18 cellular contexts compared by ENCODE assay signal in the genomic region with DNA sequence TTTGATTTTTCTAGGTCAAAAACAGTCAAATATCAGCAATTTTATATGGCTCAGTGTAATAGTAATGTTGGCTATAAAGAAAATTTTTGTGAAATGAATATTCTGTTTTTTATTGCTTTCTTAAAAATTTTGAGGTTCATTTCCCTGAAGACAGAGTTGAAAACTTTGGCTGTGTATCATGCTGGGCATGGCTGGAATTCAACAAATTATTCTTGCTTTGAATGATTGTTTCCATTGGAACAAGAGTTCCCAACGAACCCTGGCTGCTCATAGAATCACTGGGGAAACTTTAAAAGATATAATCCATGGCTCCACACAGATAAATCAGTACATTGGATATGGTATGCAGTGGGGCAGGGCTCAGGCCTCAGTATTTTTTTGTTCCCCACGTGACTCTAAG.
"Had no signal": no experiment of that assay in that cellular context is flagged by ENCODE, and none has a peak within 500 bp of the region (broad histone marks: within the 10 kb centered on the region; RNA-seq: fewer than 3 reads in every experiment).

No MANE protein-coding gene starts in this region.

- H3K4me1 ChIP-seq: gastrocnemius medialis, left lung, lower lobe of right lung had no signal

- H3K4me3 ChIP-seq: coronary artery, dorsolateral prefrontal cortex, gastrocnemius medialis, heart right ventricle, left lung, lower lobe of right lung, mucosa of descending colon had no signal

- H3K27me3 ChIP-seq: gastrocnemius medialis, heart right ventricle, left lung had no signal

- ATAC-seq: gastrocnemius medialis, heart right ventricle, left cardiac atrium, left lung, left ventricle myocardium superior, lower lobe of right lung, mucosa of descending colon had no signal

- H3K9me3 ChIP-seq: gastrocnemius medialis, heart right ventricle, left lung, lower lobe of right lung, mucosa of descending colon had no signal

- H3K36me3 ChIP-seq: gastrocnemius medialis, heart right ventricle, left lung, lower lobe of right lung had no signal

- H3K27ac ChIP-seq: dorsolateral prefrontal cortex, gastrocnemius medialis, heart right ventricle, left lung, lower lobe of right lung had no signal

- DNase-seq: dermis blood vessel endothelial cell; dorsolateral prefrontal cortex; effector CD4-positive, alpha-beta T cell; effector memory CD4-positive, alpha-beta T cell; foreskin fibroblast; foreskin melanocyte; gastrocnemius medialis; glutamatergic neuron; head of caudate nucleus; heart right ventricle; hypothalamus; left cardiac atrium; left lung; left ventricle myocardium superior; lower lobe of right lung; mesenchymal stem cell; mucosa of descending colon had no signal
